ENCODE assay signal across 25 cellular contexts in the genomic region with DNA sequence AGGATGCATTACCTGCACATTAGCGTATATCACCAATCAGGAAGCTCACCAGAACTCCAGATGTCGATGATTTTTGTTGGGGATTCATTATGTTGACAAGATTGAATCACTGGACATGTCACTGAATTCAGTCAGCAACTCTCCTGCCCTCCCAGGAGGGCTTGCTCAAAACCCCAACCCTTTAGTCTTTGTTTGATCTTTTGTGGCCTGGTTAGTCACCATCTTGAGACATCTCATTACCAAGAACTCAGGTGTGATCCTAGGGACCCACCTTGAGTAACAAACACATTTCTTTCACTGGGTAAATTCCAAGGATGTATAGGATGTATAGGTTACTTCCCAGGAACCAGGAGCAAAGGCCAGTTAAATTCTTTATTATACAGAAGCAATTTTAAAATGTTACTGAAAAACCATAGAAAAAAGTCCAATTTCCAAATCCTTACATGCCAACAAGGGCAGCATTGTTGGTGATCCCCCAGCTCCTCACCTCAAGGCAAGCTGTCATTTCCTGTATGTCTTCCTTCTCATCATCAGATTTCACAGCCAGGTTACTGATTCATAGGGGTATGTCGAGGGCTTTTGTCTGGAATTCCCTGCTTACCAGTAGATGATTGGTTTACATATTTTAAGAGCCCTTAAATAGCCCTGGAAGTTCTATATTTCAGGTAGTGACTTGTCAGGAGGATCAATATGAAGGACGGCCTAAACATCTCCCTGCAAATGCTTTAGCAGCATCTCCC. TPM values are rescaled to one million over a fixed set of nuclear protein-coding genes. Genes with fewer than 3 reads are reported as not detected.
DNase-seq lines count a peak whose midpoint lies in the region; ATAC-seq and TF ChIP-seq lines count a peak whose summit lies in the region.
"Had no signal": no experiment of that assay in that cellular context is flagged by ENCODE, and none has a peak within 500 bp of the region (broad histone marks: within the 10 kb centered on the region; RNA-seq: fewer than 3 reads in every experiment).

No MANE protein-coding gene starts in this region.

- H3K4me3 Mint-ChIP-seq in GM23338 (no peak overlapping the region), WTC11 (no peak overlapping the region)
- H3K4me3 Mint-ChIP-seq: CD4-positive, alpha-beta memory T cell had no signal

- H3F3A ChIP-seq in GM23338 (replicated peaks; ENCODE audit: low read depth): 0 out of 2 replicates have a peak, but pooled peaks cover 3% of the 10 kb centered on the region

- ATAC-seq in activated CD4-positive, CD25-positive, alpha-beta regulatory T cell treated with anti-CD3 and anti-CD28 coated beads, Interleukin-2, amount 50 U/mL, for 24 hours: peak; percentile 17 to 28
- ATAC-seq in GM23338 (no peak), WTC11 (no peak), foreskin keratinocyte (peak; percentile 78)

- H3K9me3 Mint-ChIP-seq in GM23338 (peaks cover 46% of the 10 kb centered on the region), WTC11 (peaks cover 17% of the 10 kb centered on the region)

- H3K27ac Mint-ChIP-seq in GM23338: 0 out of 2 replicates have a peak overlapping the region, but pooled peaks have one; percentile 27
- H3K27ac Mint-ChIP-seq in WTC11: peak overlapping the region; percentile 55; the same call in 1 of the 2 replicates
- H3K27ac Mint-ChIP-seq: CD4-positive, alpha-beta memory T cell had no signal

- no peaks in the 10 kb centered on the region for H3K9me2 ChIP-seq in GM23338 (ENCODE audit: insufficient read depth)

- DNase-seq in activated CD4-positive, CD25-positive, alpha-beta regulatory T cell (lab: John Stamatoyannopoulos, UW): no peak
- DNase-seq in GM23338 (ENCODE audit: low spot score) (no peak), WTC11 (ENCODE audit: low spot score) (no peak), foreskin keratinocyte (peak; percentile 80 to 86), NOMO-1 treated with DMSO at 0.1 percent for 48 hours (lab: John Stamatoyannopoulos, UW; ENCODE audit: unreplicated experiment) (no peak), T1000 (lab: John Stamatoyannopoulos, UW) (no peak)
- no peak for DNase-seq in activated CD8-positive, alpha-beta memory T cell treated with anti-CD3 and anti-CD28 coated beads for 24 hours
- DNase-seq: 8988T; Caco-2; CD4-positive, alpha-beta memory T cell; DMS 273 treated with DMSO at 0.1 percent for 48 hours; DMS79 treated with DMSO at 0.1 percent for 48 hours; GOT3; Karpas-422; NCI-H1048; NCI-H1417 treated with DMSO at 0.1 percent for 48 hours; NCI-H187 treated with DMSO at 0.1 percent for 48 hours; NCI-H2107; NCI-H2227 treated with DMSO at 0.1 percent for 48 hours; NCI-H510A; NCI-H748 treated with DMSO at 0.1 percent for 48 hours; Peyer's patch; SJCRH30 had no signal

- H3K27ac ChIP-seq in GM23338 (ENCODE audit: low read depth): peak overlapping the region; percentile 27; the same call in 1 of the 2 replicates
- peak overlapping the region; percentile 53 for H3K27ac ChIP-seq in foreskin keratinocyte
- H3K27ac ChIP-seq: BLaER1 treated with 17β-estradiol and CSF1 and Interleukin-3, amounts not matched to agents 10 nM and 100 nM; Peyer's patch; SJCRH30 had no signal

- H3K36me3 ChIP-seq in GM23338 (ENCODE audit: insufficient read depth): peaks cover 85% of the 10 kb centered on the region

- H3K4me1 Mint-ChIP-seq in GM23338 (peaks cover 31% of the 10 kb centered on the region; the same call in 2 of the 3 replicates), WTC11 (peaks cover 43% of the 10 kb centered on the region)

- H3K4me2 ChIP-seq in GM23338: no peak overlapping the region
- H3K4me2 ChIP-seq: BLaER1 treated with 17β-estradiol and CSF1 and Interleukin-3, amounts not matched to agents 10 nM and 100 nM had no signal

- POLR2A ChIA-PET in WTC11 (lab: Charles Lee): interaction anchor here (2.2 kb wide), 1 partner anchor 10 kb away, joined by 9 read pairs; no protein-coding TSS in a partner anchor

- peaks cover 100% of the 10 kb centered on the region for H3K79me2 ChIP-seq in GM23338 (replicated peaks; ENCODE audit: insufficient read depth)

- H4K20me1 ChIP-seq in GM23338 (replicated peaks; ENCODE audit: insufficient read depth): peaks cover 25% of the 10 kb centered on the region

- H3K4me3 ChIP-seq in GM23338: no peak overlapping the region
- H3K4me3 ChIP-seq: BLaER1 treated with 17β-estradiol and CSF1 and Interleukin-3, amounts not matched to agents 10 nM and 100 nM; Peyer's patch; SJCRH30 had no signal

- CTCF ChIA-PET in WTC11 (lab: Charles Lee): interaction anchor here (0.7 kb wide), 1 partner anchor 11 kb away, joined by 3 read pairs; no protein-coding TSS in a partner anchor

- no peak overlapping the region for H2AFZ ChIP-seq in GM23338

- H3K27me3 ChIP-seq in GM23338 (ENCODE audit: insufficient read depth) (no peaks in the 10 kb centered on the region), foreskin keratinocyte (no peaks in the 10 kb centered on the region)
- H3K27me3 ChIP-seq: BLaER1 treated with 17β-estradiol and CSF1 and Interleukin-3, amounts not matched to agents 10 nM and 100 nM; Peyer's patch; SJCRH30 had no signal

- H3K27me3 Mint-ChIP-seq in GM23338 (ENCODE audit: insufficient read depth, low read depth, poor library complexity) (peaks cover 3% of the 10 kb centered on the region), WTC11 (ENCODE audit: low read depth) (peaks cover 2% of the 10 kb centered on the region; the same call in 1 of the 2 replicates)
- H3K27me3 Mint-ChIP-seq: CD4-positive, alpha-beta memory T cell had no signal

- no peaks in the 10 kb centered on the region; the same call in 1 of the 2 replicates for H3K4me1 ChIP-seq in GM23338 (ENCODE audit: insufficient read depth)
- H3K4me1 ChIP-seq in foreskin keratinocyte: peaks cover 8% of the 10 kb centered on the region
- H3K4me1 ChIP-seq: BLaER1 treated with 17β-estradiol and CSF1 and Interleukin-3, amounts not matched to agents 10 nM and 100 nM; Peyer's patch; SJCRH30 had no signal

- no peak for TF ChIP-seq CTCF in GM23338 (conservative IDR thresholded peaks at IDR 0.05; ENCODE audit: low read depth in 2 of 2)
- no peak for TF ChIP-seq CTCF in WTC11 (IDR thresholded peaks at IDR 0.05)
- no peak for TF ChIP-seq CTCF in foreskin keratinocyte (conservative IDR thresholded peaks at IDR 0.05)

- H3K36me3 Mint-ChIP-seq in GM23338 (ENCODE audit: low read depth): peaks cover 96% of the 10 kb centered on the region
- H3K36me3 Mint-ChIP-seq in WTC11: peaks cover 90% of the 10 kb centered on the region

TF ChIP-seq in GM23338, 12 proteins besides CTCF, POLR2A, EP300 and RAD21 (continues in another document):
- no peak for TF ChIP-seq NANOG (IDR thresholded peaks at IDR 0.05; ENCODE audit: borderline replicate concordance)
- TF ChIP-seq CREB1 (CRISPR knock-in tag; IDR thresholded peaks at IDR 0.05; ENCODE audit: low read depth): no peak
- TF ChIP-seq, protein P1, sequence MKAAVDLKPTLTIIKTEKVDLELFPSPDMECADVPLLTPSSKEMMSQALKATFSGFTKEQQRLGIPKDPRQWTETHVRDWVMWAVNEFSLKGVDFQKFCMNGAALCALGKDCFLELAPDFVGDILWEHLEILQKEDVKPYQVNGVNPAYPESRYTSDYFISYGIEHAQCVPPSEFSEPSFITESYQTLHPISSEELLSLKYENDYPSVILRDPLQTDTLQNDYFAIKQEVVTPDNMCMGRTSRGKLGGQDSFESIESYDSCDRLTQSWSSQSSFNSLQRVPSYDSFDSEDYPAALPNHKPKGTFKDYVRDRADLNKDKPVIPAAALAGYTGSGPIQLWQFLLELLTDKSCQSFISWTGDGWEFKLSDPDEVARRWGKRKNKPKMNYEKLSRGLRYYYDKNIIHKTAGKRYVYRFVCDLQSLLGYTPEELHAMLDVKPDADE (IDR thresholded peaks at IDR 0.05): no peak
- no peak for TF ChIP-seq POLR2AphosphoS5 (IDR thresholded peaks at IDR 0.05; ENCODE audit: low read depth)

TF ChIP-seq in WTC11, 78 proteins besides CTCF, POLR2A, EP300 and RAD21 (continues in another document):
- TF ChIP-seq ZNF671 (CRISPR knock-in tag; IDR thresholded peaks at IDR 0.05): no peak
- TF ChIP-seq, protein P2, sequence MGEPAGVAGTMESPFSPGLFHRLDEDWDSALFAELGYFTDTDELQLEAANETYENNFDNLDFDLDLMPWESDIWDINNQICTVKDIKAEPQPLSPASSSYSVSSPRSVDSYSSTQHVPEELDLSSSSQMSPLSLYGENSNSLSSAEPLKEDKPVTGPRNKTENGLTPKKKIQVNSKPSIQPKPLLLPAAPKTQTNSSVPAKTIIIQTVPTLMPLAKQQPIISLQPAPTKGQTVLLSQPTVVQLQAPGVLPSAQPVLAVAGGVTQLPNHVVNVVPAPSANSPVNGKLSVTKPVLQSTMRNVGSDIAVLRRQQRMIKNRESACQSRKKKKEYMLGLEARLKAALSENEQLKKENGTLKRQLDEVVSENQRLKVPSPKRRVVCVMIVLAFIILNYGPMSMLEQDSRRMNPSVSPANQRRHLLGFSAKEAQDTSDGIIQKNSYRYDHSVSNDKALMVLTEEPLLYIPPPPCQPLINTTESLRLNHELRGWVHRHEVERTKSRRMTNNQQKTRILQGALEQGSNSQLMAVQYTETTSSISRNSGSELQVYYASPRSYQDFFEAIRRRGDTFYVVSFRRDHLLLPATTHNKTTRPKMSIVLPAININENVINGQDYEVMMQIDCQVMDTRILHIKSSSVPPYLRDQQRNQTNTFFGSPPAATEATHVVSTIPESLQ (CRISPR knock-in tag; IDR thresholded peaks at IDR 0.05): no peak
- TF ChIP-seq, protein P3, sequence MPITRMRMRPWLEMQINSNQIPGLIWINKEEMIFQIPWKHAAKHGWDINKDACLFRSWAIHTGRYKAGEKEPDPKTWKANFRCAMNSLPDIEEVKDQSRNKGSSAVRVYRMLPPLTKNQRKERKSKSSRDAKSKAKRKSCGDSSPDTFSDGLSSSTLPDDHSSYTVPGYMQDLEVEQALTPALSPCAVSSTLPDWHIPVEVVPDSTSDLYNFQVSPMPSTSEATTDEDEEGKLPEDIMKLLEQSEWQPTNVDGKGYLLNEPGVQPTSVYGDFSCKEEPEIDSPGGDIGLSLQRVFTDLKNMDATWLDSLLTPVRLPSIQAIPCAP (CRISPR knock-in tag; IDR thresholded peaks at IDR 0.05): no peak
- TF ChIP-seq CREB1 (CRISPR knock-in tag; IDR thresholded peaks at IDR 0.05): no peak
- no peak for TF ChIP-seq CBFB (CRISPR knock-in tag; IDR thresholded peaks at IDR 0.05; ENCODE audit: low read depth)

RNA-seq across cellular contexts. Expression of a gene that starts 11.7 kb away (rescaled TPM):
- total RNA-seq in GM23338 (2014; rRNA removed; shearing (Covaris generic)): 966 TPM in 2 replicates
- polyA plus RNA-seq in GM23338 (2016; fragmentation: Nextera tagmentation; extraction: Ambion mirVana) (868 and 919 TPM in 2 replicates), foreskin keratinocyte (80.2 and 87.4 TPM in 2 replicates)
- total RNA-seq in WTC11 (2021) (800 to 879 TPM (median 874 TPM) in 3 replicates), foreskin keratinocyte (71.5 and 81.0 TPM in 2 replicates)

RNA-seq across cellular contexts. Expression of a gene that starts 11.7 kb away (rescaled TPM):
- 54.0 and 63.6 TPM in 2 replicates for total RNA-seq in GM23338 (2014; rRNA removed; shearing (Covaris generic))
- 17.6 and 19.1 TPM in 2 replicates for polyA plus RNA-seq in GM23338 (2016; fragmentation: Nextera tagmentation; extraction: Ambion mirVana)
- 50.8 to 77.2 TPM (median 66.8 TPM) in 3 replicates for total RNA-seq in WTC11 (2021)
- 4.3 and 5.5 TPM in 2 replicates for total RNA-seq in foreskin keratinocyte
- polyA plus RNA-seq in foreskin keratinocyte: 8.6 and 10.5 TPM in 2 replicates

Comparison
In these comparisons a context has a peak if more than half of its experiments do, and no peak if none do; other contexts are left out.
1. ATAC-seq: peak in activated CD4-positive, CD25-positive, alpha-beta regulatory T cell treated with anti-CD3 and anti-CD28 coated beads, Interleukin-2, amount 50 U/mL, for 24 hours (2 of 2) and foreskin keratinocyte (single experiment); none in GM23338 (single experiment) and WTC11 (single experiment).
2. DNase-seq: peak in foreskin keratinocyte (2 of 2); none in activated CD4-positive, CD25-positive, alpha-beta regulatory T cell (0 of 4), GM23338 (single experiment), WTC11 (single experiment), NOMO-1 treated with DMSO at 0.1 percent for 48 hours (single experiment), activated CD8-positive, alpha-beta memory T cell treated with anti-CD3 and anti-CD28 coated beads for 24 hours (single experiment) and T1000 (single experiment).